In genomic region chr12:20695232-20695631, GRCh38 we compare ENCODE assay signal across 18 cellular contexts. TPM values are rescaled to one million over a fixed set of nuclear protein-coding genes. Genes with fewer than 3 reads are reported as not detected.
DNase-seq lines count a peak whose midpoint lies in the region; TF ChIP-seq lines count a peak whose summit lies in the region.
"Had no signal": no experiment of that assay in that cellular context is flagged by ENCODE, and none has a peak within 500 bp of the region (broad histone marks: within the 10 kb centered on the region; RNA-seq: fewer than 3 reads in every experiment).

TSS of gene SLCO1C1 (plus strand) at chr12:20695332. CDS start at chr12:20699577, 4,245 bp downstream.

- no peak for DNase-seq in SJCRH30
- DNase-seq in left kidney (ENCODE audit: low read depth, low spot score): peak; percentile 2
- DNase-seq in EL: no peak
- no peak for DNase-seq in type B pancreatic cell (ENCODE audit: extremely low spot score, unreplicated experiment)
- no peak for DNase-seq in mesothelial cell of epicardium (ENCODE audit: low spot score in 2 of 2, unreplicated experiment in 2 of 2)
- no peak for DNase-seq in activated CD4-positive, alpha-beta T cell treated with anti-CD3 and anti-CD28 coated beads, Interleukin-2, amount 50 U/mL, for 48 hours
- DNase-seq: activated naive CD8-positive, alpha-beta T cell treated with anti-CD3 and anti-CD28 coated beads, Interleukin-2, amount 50 U/mL, for 24 hours; central memory CD4-positive, alpha-beta T cell; effector memory CD4-positive, alpha-beta T cell; Kasumi-1; NCI-H748 treated with DMSO at 0.1 percent for 48 hours; PC-3; stimulated activated CD4-positive, alpha-beta T cell treated with anti-CD3 and anti-CD28 coated beads, Interleukin-4, amount 100 ng/mL, for 24 hours; T-helper 9 cell had no signal

- H3K27ac ChIP-seq in SJCRH30: no peak within 1 kb of the TSS
- peak within 1 kb of the TSS; percentile 42 for H3K27ac ChIP-seq in cingulate gyrus (ENCODE audit: low read depth, low read length)
- peak within 1 kb of the TSS; percentile 49 for H3K27ac ChIP-seq in subcutaneous abdominal adipose tissue (ENCODE audit: low read depth, low read length)
- H3K27ac ChIP-seq: BLaER1 had no signal

- H3K36me3 Mint-ChIP-seq in type B pancreatic cell: peaks cover 3% of the 10 kb centered on the region
- no peaks in the 10 kb centered on the region for H3K36me3 Mint-ChIP-seq in mesothelial cell of epicardium

- no peak within 1 kb of the TSS for H3K9ac ChIP-seq in subcutaneous abdominal adipose tissue (ENCODE audit: low read length in 5 of 5)
- H3K9ac ChIP-seq: BLaER1 had no signal

- H3K36me3 ChIP-seq in SJCRH30: no peaks in the 10 kb centered on the region
- H3K36me3 ChIP-seq in subcutaneous abdominal adipose tissue (ENCODE audit: control insufficient read depth in 5 of 5, insufficient read depth in 5 of 5, low read length in 5 of 5): no peaks in the 10 kb centered on the region
- H3K36me3 ChIP-seq: BLaER1 had no signal

- H3K27me3 Mint-ChIP-seq in type B pancreatic cell (peaks cover 5% of the 10 kb centered on the region), mesothelial cell of epicardium (ENCODE audit: low read depth) (peaks cover 10% of the 10 kb centered on the region)
- H3K27me3 Mint-ChIP-seq: activated naive CD8-positive, alpha-beta T cell treated with anti-CD3 and anti-CD28 coated beads, Interleukin-2, amount 50 U/mL, for 24 hours had no signal

- H3K27me3 ChIP-seq in SJCRH30 (no peaks in the 10 kb centered on the region), subcutaneous abdominal adipose tissue (ENCODE audit: control insufficient read depth in 5 of 5, insufficient read depth in 4 of 5, low read length in 5 of 5) (no peaks in the 10 kb centered on the region)
- H3K27me3 ChIP-seq: BLaER1 had no signal

- H3K4me3 ChIP-seq in SJCRH30 (peak within 1 kb of the TSS; percentile 12; the same call in 1 of the 2 replicates), subcutaneous abdominal adipose tissue (ENCODE audit: low read depth in 1 of 5, low read length in 5 of 5) (peak within 1 kb of the TSS in 4 of 5 donors; percentile 26 to 52 (median 40))
- H3K4me3 ChIP-seq: BLaER1 had no signal

- H3K4me1 ChIP-seq in SJCRH30 (no peaks in the 10 kb centered on the region; the same call in 1 of the 2 replicates), subcutaneous abdominal adipose tissue (ENCODE audit: control insufficient read depth in 5 of 5, insufficient read depth in 5 of 5, low read length in 5 of 5) (peaks cover 0 to 41% (median 24%) of the 10 kb centered on the region in 5 donors)
- H3K4me1 ChIP-seq: BLaER1 had no signal

- H3K4me3 Mint-ChIP-seq in type B pancreatic cell: no peak within 1 kb of the TSS
- no peak within 1 kb of the TSS for H3K4me3 Mint-ChIP-seq in mesothelial cell of epicardium
- H3K4me3 Mint-ChIP-seq: activated naive CD8-positive, alpha-beta T cell treated with anti-CD3 and anti-CD28 coated beads, Interleukin-2, amount 50 U/mL, for 24 hours had no signal

- H3K9me3 ChIP-seq in SJCRH30 (replicated peaks): no peaks in the 10 kb centered on the region
- no peaks in the 10 kb centered on the region for H3K9me3 ChIP-seq in subcutaneous abdominal adipose tissue (ENCODE audit: control insufficient read depth in 5 of 5, low read length in 5 of 5)
- H3K9me3 ChIP-seq: BLaER1 had no signal

- no peaks in the 10 kb centered on the region for H3K4me1 Mint-ChIP-seq in type B pancreatic cell (ENCODE audit: unreplicated experiment)
- H3K4me1 Mint-ChIP-seq in mesothelial cell of epicardium: no peaks in the 10 kb centered on the region
- H3K4me1 Mint-ChIP-seq: activated naive CD8-positive, alpha-beta T cell treated with anti-CD3 and anti-CD28 coated beads, Interleukin-2, amount 50 U/mL, for 24 hours had no signal

- no peak for TF ChIP-seq CTCF in type B pancreatic cell (conservative IDR thresholded peaks at IDR 0.05)
- no peak for TF ChIP-seq CTCF in mesothelial cell of epicardium (IDR thresholded peaks at IDR 0.05; ENCODE audit: unreplicated experiment)

- no peak within 1 kb of the TSS for H3K27ac Mint-ChIP-seq in type B pancreatic cell
- no peak within 1 kb of the TSS for H3K27ac Mint-ChIP-seq in mesothelial cell of epicardium
- H3K27ac Mint-ChIP-seq: activated naive CD8-positive, alpha-beta T cell treated with anti-CD3 and anti-CD28 coated beads, Interleukin-2, amount 50 U/mL, for 24 hours had no signal

- H3K9me3 Mint-ChIP-seq in type B pancreatic cell (no peaks in the 10 kb centered on the region), mesothelial cell of epicardium (no peaks in the 10 kb centered on the region)
- H3K9me3 Mint-ChIP-seq: activated naive CD8-positive, alpha-beta T cell treated with anti-CD3 and anti-CD28 coated beads, Interleukin-2, amount 50 U/mL, for 24 hours had no signal

RNA-seq across cellular contexts. Expression of gene SLCO1C1, which starts in this region (rescaled TPM):
- total RNA-seq in SJCRH30 (2014; rRNA removed; shearing (Covaris generic)): 0.14 and 0.18 TPM in 2 replicates
- total RNA-seq in type B pancreatic cell (ENCODE audit: low replicate concordance) (0.24 and 0.58 TPM in 2 replicates), mesothelial cell of epicardium (0.58 to 1.2 TPM in 2 of 3 replicates, not detected in the other)
- total RNA-seq: PC-3, skeletal muscle tissue had no signal
